In the genomic region with DNA sequence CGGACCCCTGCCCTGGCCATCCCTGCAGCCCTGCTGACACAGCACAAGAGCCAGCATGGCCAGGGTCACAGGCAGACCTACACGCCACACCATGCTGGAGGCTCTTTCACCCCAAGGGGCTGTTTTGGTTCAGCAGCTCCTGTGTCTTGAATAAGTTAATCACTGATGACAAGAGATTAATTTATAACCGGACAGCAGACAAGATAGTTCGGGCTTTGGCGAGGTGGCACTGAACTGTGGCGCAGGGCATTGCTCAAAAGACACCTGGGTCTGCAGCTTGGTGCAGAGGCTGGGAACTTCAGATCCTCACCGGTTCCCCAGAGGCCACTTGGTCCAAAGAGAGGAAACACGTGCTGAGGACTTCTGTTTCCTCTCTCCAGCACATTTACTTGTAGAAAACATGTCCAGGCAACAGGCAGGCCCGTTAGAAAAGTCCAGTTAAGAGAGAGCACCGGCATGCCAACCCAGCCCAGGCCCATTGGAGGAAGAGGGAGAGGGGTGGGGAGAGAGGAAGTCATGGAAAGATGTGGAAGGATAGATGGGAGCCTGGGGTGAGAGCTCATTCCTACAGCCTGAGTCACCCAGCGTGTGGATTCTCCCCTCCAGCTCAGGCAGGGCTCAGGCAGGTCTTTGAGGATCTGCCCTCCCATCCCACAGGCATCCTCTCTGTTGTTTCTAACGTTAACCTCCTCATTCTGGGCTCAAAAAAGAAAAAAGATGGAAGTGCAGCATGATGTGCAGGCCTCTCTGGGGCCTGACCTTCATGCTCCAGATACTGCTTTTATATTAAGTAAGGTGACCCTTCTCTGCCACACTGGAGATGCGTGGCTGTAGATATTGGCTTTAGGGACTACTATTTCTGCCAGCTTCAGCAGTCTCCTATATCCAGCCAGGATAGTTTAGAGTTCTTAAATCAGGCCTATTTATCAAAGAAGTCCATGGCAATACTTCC, we compare ENCODE assay signal across 9 cellular contexts.
DNase-seq lines count a peak whose midpoint lies in the region; ATAC-seq and TF ChIP-seq lines count a peak whose summit lies in the region.
"Had no signal": no experiment of that assay in that cellular context is flagged by ENCODE, and none has a peak within 500 bp of the region (broad histone marks: within the 10 kb centered on the region; RNA-seq: fewer than 3 reads in every experiment).

No MANE protein-coding gene starts in this region.

- H3K9me3 ChIP-seq in adrenal gland (replicated peaks in 1 of 3) (no peaks in the 10 kb centered on the region), left lung (no peaks in the 10 kb centered on the region)

- TF ChIP-seq CTCF in adrenal gland (IDR thresholded peaks at IDR 0.05) (no peak), left lung (IDR thresholded peaks at IDR 0.05) (no peak)

- intact Hi-C loops in adrenal gland (cut with DNase I), result no loop called here
- intact Hi-C loops in left lung (cut with DNase I), result no loop called here

- in situ Hi-C loops in Caki2 (cut with HindIII; ENCODE audit: low pct_unique_long_range_greater_than_20kb, low sequenced_read_pairs), result no loop called here

- H3K36me3 ChIP-seq in adrenal gland (replicated peaks in 1 of 2) (no peaks in the 10 kb centered on the region), left lung (no peaks in the 10 kb centered on the region)

- no peak for TF ChIP-seq POLR2A in adrenal gland (IDR thresholded peaks at IDR 0.05)

- H3K4me3 ChIP-seq in adrenal gland, result no peak overlapping the region
- H3K4me3 ChIP-seq in left lung, result no peak overlapping the region

- H3K27me3 ChIP-seq in adrenal gland, result no peaks in the 10 kb centered on the region
- H3K27me3 ChIP-seq in left lung, result no peaks in the 10 kb centered on the region

- peaks cover 0 to 23% of the 10 kb centered on the region in 2 donors for H3K4me1 ChIP-seq in adrenal gland (replicated peaks in 1 of 2)
- H3K4me1 ChIP-seq in left lung, result peaks cover 0 to 28% of the 10 kb centered on the region in 2 donors

- 67 to 83% (median 73%) methylated on average over 9 to 13 of the region's 13 CpGs for WGBS in adrenal gland, 4 donors

- DNase-seq in Caki2 (ENCODE audit: low read depth) (peak; percentile 98), adrenal gland (peak in 4 of 7 donors; percentile 14 to 34 (median 28)), left lung (no peak)
- no peak for DNase-seq in effector CD4-positive, alpha-beta T cell
- DNase-seq: activated CD4-positive, alpha-beta T cell treated with anti-CD3 and anti-CD28 coated beads, Interleukin-2, amount 10 ng/mL, durations not matched to agents 24 days and 14 days had no signal

- no peak overlapping the region for H3K27ac ChIP-seq in adrenal gland
- no peak overlapping the region for H3K27ac ChIP-seq in left lung

- ATAC-seq in HG03457 (IDR thresholded peaks at IDR 0.05; ENCODE audit: unreplicated experiment) (peak; percentile 42), left lung (peak; percentile 26), GM19324 (IDR thresholded peaks at IDR 0.05; ENCODE audit: low FRiP score, unreplicated experiment) (no peak), GM21381 (IDR thresholded peaks at IDR 0.05; ENCODE audit: unreplicated experiment) (no peak), GM21737 (IDR thresholded peaks at IDR 0.05; ENCODE audit: unreplicated experiment) (no peak)

Comparison
In these comparisons a context has a peak if more than half of its experiments do, and no peak if none do; other contexts are left out.
1. DNase-seq: peak in Caki2 (single experiment) and adrenal gland (4 of 7); none in left lung (0 of 2) and effector CD4-positive, alpha-beta T cell (single experiment).
2. ATAC-seq: peak in HG03457 (single experiment) and left lung (single experiment); none in GM19324 (single experiment), GM21381 (single experiment) and GM21737 (single experiment).